1 cellular context compared by ENCODE assay signal in genomic region chr3:23161896-23162570, GRCh38.
A peak's percentile ranks its signal among the peaks of the same experiment; 100 is the strongest.
TF ChIP-seq lines count a peak whose summit lies in the region.

No MANE protein-coding gene starts in this region.

TF ChIP-seq in GM12878, 131 proteins besides CTCF, POLR2A, EP300 and RAD21 (continued from another document and continues in another):
- TF ChIP-seq FOXK2 (IDR thresholded peaks at IDR 0.05) (no peak), ZNF274 (IDR thresholded peaks at IDR 0.05; ENCODE audit: insufficient read depth, insufficient read length) (no peak), NFXL1 (IDR thresholded peaks at IDR 0.05; ENCODE audit: borderline replicate concordance) (no peak), PRDM15 (CRISPR knock-in tag; IDR thresholded peaks at IDR 0.05) (no peak), SPI1 (IDR thresholded peaks at IDR 0.05; ENCODE audit: borderline replicate concordance, insufficient read depth, low read depth, low read length) (peak; percentile 24; the same call in 1 of the 2 replicates), EED (IDR thresholded peaks at IDR 0.05; ENCODE audit: low read depth) (peak; percentile 55), IRF4 (IDR thresholded peaks at IDR 0.05; ENCODE audit: low read depth, low read length) (peak; percentile 6; the same call in 1 of the 2 replicates), NFIC (IDR thresholded peaks at IDR 0.05; ENCODE audit: low read depth, low read length) (peak; percentile 89), E2F8 (IDR thresholded peaks at IDR 0.05; ENCODE audit: low read depth, partially characterized antibody) (no peak), NR2F1 (conservative IDR thresholded peaks at IDR 0.05) (no peak; the same call in 1 of the 2 replicates), JUNB (IDR thresholded peaks at IDR 0.05) (peak; percentile 69), ZNF24 (IDR thresholded peaks at IDR 0.05) (no peak), ZBED1 (IDR thresholded peaks at IDR 0.05; ENCODE audit: borderline replicate concordance) (peak; percentile 77), MEF2A (IDR thresholded peaks at IDR 0.05; ENCODE audit: insufficient read depth, low read depth, low read length) (peak; percentile 84), CREM (IDR thresholded peaks at IDR 0.05; ENCODE audit: low read depth) (peak; percentile 55; the same call in 1 of the 2 replicates), CUX1 (IDR thresholded peaks at IDR 0.05; ENCODE audit: insufficient replicate concordance, low read depth, low read length) (no peak), TCF3 (IDR thresholded peaks at IDR 0.05; ENCODE audit: borderline replicate concordance, insufficient read depth, low read depth, low read length) (peak; percentile 35; the same call in 1 of the 2 replicates), RAD51 (IDR thresholded peaks at IDR 0.05) (peak; percentile 51; the same call in 1 of the 2 replicates), BRCA1 (IDR thresholded peaks at IDR 0.05; ENCODE audit: low read depth, low read length) (no peak), IKZF2 (IDR thresholded peaks at IDR 0.05) (peak; percentile 70 to 77), WRNIP1 (IDR thresholded peaks at IDR 0.05; ENCODE audit: borderline replicate concordance, low read depth, low read length) (no peak), IKZF1 (conservative IDR thresholded peaks at IDR 0.05) (peak; percentile 38; the same call in 1 of the 2 replicates), BACH1 (IDR thresholded peaks at IDR 0.05; ENCODE audit: borderline replicate concordance) (peak; percentile 98), POU2F2 (IDR thresholded peaks at IDR 0.05; ENCODE audit: borderline replicate concordance, low read depth, low read length) (0 out of 3 replicates have a peak, but pooled peaks have one; percentile 4), GABPA (IDR thresholded peaks at IDR 0.05; ENCODE audit: low read depth) (no peak), RUNX3 (IDR thresholded peaks at IDR 0.05; ENCODE audit: low read length) (peak; percentile 71), BCL3 (IDR thresholded peaks at IDR 0.05; ENCODE audit: borderline replicate concordance, insufficient read depth, low read depth, low read length, poor library complexity, severe bottlenecking) (peak; percentile 61), TBL1XR1 (IDR thresholded peaks at IDR 0.05; ENCODE audit: low read depth, low read length) (no peak), ATF7 (IDR thresholded peaks at IDR 0.05; ENCODE audit: low read depth) (peak; percentile 33; the same call in 1 of the 2 replicates), ESRRA (IDR thresholded peaks at IDR 0.05; ENCODE audit: low read length) (no peak)
- TF ChIP-seq, protein P1, sequence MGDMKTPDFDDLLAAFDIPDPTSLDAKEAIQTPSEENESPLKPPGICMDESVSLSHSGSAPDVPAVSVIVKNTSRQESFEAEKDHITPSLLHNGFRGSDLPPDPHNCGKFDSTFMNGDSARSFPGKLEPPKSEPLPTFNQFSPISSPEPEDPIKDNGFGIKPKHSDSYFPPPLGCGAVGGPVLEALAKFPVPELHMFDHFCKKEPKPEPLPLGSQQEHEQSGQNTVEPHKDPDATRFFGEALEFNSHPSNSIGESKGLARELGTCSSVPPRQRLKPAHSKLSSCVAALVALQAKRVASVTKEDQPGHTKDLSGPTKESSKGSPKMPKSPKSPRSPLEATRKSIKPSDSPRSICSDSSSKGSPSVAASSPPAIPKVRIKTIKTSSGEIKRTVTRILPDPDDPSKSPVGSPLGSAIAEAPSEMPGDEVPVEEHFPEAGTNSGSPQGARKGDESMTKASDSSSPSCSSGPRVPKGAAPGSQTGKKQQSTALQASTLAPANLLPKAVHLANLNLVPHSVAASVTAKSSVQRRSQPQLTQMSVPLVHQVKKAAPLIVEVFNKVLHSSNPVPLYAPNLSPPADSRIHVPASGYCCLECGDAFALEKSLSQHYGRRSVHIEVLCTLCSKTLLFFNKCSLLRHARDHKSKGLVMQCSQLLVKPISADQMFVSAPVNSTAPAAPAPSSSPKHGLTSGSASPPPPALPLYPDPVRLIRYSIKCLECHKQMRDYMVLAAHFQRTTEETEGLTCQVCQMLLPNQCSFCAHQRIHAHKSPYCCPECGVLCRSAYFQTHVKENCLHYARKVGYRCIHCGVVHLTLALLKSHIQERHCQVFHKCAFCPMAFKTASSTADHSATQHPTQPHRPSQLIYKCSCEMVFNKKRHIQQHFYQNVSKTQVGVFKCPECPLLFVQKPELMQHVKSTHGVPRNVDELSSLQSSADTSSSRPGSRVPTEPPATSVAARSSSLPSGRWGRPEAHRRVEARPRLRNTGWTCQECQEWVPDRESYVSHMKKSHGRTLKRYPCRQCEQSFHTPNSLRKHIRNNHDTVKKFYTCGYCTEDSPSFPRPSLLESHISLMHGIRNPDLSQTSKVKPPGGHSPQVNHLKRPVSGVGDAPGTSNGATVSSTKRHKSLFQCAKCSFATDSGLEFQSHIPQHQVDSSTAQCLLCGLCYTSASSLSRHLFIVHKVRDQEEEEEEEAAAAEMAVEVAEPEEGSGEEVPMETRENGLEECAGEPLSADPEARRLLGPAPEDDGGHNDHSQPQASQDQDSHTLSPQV (IDR thresholded peaks at IDR 0.05), result no peak
- TF ChIP-seq, protein P2, sequence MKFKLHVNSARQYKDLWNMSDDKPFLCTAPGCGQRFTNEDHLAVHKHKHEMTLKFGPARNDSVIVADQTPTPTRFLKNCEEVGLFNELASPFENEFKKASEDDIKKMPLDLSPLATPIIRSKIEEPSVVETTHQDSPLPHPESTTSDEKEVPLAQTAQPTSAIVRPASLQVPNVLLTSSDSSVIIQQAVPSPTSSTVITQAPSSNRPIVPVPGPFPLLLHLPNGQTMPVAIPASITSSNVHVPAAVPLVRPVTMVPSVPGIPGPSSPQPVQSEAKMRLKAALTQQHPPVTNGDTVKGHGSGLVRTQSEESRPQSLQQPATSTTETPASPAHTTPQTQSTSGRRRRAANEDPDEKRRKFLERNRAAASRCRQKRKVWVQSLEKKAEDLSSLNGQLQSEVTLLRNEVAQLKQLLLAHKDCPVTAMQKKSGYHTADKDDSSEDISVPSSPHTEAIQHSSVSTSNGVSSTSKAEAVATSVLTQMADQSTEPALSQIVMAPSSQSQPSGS (IDR thresholded peaks at IDR 0.05; ENCODE audit: low read length), result peak; percentile 74
- TF ChIP-seq, protein P3, sequence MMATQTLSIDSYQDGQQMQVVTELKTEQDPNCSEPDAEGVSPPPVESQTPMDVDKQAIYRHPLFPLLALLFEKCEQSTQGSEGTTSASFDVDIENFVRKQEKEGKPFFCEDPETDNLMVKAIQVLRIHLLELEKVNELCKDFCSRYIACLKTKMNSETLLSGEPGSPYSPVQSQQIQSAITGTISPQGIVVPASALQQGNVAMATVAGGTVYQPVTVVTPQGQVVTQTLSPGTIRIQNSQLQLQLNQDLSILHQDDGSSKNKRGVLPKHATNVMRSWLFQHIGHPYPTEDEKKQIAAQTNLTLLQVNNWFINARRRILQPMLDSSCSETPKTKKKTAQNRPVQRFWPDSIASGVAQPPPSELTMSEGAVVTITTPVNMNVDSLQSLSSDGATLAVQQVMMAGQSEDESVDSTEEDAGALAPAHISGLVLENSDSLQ (IDR thresholded peaks at IDR 0.05), result peak; percentile 50; the same call in 1 of the 2 replicates
- TF ChIP-seq, protein P4, sequence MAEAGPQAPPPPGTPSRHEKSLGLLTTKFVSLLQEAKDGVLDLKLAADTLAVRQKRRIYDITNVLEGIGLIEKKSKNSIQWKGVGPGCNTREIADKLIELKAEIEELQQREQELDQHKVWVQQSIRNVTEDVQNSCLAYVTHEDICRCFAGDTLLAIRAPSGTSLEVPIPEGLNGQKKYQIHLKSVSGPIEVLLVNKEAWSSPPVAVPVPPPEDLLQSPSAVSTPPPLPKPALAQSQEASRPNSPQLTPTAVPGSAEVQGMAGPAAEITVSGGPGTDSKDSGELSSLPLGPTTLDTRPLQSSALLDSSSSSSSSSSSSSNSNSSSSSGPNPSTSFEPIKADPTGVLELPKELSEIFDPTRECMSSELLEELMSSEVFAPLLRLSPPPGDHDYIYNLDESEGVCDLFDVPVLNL (IDR thresholded peaks at IDR 0.05; ENCODE audit: low read depth, low read length), result no peak
